2 cellular contexts compared by ENCODE assay signal in the genomic region with DNA sequence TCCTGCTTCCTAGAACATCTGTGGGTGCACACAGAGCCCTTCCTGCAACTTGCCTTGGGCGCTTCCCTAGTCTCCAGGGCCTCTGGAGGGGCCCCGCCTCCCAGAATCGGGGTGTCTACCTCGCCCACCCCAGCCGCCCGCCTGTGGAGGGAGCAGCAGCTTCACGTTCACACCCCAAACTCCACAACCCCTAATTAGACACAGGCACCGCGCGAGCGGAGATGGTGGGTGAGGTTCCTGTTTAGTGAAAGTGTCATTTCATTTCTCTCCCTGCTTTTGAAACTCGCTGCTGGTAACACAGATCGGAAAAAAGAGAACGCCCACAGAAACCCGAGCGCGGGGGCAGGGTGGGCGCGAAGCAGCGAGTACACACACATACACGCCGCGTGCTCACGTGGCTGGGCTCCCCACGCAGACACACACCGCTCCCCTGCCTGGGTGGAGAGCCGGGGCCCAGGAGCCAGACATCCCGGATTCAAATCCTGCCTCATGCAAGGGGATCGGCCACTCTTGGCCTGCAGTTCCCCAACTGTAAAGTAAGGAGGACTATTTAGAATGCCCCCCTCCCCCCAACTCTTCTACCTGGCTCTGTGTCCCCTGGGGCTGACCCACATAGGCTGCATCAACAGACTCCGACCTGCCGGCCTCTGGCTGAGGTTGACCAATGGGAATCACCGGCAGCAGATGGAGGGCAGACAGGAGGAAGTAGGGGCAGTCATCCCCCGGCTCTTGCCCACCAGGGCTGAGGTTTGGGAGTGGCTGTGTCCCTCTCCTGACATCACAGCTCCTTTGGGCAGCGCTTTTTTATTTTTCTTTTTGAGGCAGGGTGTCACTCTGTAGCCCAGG.
TF ChIP-seq lines count a peak whose summit lies in the region.

No MANE protein-coding gene starts in this region.

TF ChIP-seq in GM23338, 12 proteins besides CTCF, POLR2A, EP300 and RAD21 (continues in another document):
- TF ChIP-seq NANOG (IDR thresholded peaks at IDR 0.05; ENCODE audit: borderline replicate concordance) (no peak), EZH2 (IDR thresholded peaks at IDR 0.05; ENCODE audit: low read depth, unreplicated experiment) (no peak), JUNB (IDR thresholded peaks at IDR 0.05; ENCODE audit: unreplicated experiment) (no peak), POLR2AphosphoS5 (IDR thresholded peaks at IDR 0.05; ENCODE audit: low read depth) (no peak), EZH2phosphoT487 (IDR thresholded peaks at IDR 0.05; ENCODE audit: unreplicated experiment) (no peak)
- TF ChIP-seq, protein P1, sequence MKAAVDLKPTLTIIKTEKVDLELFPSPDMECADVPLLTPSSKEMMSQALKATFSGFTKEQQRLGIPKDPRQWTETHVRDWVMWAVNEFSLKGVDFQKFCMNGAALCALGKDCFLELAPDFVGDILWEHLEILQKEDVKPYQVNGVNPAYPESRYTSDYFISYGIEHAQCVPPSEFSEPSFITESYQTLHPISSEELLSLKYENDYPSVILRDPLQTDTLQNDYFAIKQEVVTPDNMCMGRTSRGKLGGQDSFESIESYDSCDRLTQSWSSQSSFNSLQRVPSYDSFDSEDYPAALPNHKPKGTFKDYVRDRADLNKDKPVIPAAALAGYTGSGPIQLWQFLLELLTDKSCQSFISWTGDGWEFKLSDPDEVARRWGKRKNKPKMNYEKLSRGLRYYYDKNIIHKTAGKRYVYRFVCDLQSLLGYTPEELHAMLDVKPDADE (IDR thresholded peaks at IDR 0.05) = no peak
- TF ChIP-seq, protein P2, sequence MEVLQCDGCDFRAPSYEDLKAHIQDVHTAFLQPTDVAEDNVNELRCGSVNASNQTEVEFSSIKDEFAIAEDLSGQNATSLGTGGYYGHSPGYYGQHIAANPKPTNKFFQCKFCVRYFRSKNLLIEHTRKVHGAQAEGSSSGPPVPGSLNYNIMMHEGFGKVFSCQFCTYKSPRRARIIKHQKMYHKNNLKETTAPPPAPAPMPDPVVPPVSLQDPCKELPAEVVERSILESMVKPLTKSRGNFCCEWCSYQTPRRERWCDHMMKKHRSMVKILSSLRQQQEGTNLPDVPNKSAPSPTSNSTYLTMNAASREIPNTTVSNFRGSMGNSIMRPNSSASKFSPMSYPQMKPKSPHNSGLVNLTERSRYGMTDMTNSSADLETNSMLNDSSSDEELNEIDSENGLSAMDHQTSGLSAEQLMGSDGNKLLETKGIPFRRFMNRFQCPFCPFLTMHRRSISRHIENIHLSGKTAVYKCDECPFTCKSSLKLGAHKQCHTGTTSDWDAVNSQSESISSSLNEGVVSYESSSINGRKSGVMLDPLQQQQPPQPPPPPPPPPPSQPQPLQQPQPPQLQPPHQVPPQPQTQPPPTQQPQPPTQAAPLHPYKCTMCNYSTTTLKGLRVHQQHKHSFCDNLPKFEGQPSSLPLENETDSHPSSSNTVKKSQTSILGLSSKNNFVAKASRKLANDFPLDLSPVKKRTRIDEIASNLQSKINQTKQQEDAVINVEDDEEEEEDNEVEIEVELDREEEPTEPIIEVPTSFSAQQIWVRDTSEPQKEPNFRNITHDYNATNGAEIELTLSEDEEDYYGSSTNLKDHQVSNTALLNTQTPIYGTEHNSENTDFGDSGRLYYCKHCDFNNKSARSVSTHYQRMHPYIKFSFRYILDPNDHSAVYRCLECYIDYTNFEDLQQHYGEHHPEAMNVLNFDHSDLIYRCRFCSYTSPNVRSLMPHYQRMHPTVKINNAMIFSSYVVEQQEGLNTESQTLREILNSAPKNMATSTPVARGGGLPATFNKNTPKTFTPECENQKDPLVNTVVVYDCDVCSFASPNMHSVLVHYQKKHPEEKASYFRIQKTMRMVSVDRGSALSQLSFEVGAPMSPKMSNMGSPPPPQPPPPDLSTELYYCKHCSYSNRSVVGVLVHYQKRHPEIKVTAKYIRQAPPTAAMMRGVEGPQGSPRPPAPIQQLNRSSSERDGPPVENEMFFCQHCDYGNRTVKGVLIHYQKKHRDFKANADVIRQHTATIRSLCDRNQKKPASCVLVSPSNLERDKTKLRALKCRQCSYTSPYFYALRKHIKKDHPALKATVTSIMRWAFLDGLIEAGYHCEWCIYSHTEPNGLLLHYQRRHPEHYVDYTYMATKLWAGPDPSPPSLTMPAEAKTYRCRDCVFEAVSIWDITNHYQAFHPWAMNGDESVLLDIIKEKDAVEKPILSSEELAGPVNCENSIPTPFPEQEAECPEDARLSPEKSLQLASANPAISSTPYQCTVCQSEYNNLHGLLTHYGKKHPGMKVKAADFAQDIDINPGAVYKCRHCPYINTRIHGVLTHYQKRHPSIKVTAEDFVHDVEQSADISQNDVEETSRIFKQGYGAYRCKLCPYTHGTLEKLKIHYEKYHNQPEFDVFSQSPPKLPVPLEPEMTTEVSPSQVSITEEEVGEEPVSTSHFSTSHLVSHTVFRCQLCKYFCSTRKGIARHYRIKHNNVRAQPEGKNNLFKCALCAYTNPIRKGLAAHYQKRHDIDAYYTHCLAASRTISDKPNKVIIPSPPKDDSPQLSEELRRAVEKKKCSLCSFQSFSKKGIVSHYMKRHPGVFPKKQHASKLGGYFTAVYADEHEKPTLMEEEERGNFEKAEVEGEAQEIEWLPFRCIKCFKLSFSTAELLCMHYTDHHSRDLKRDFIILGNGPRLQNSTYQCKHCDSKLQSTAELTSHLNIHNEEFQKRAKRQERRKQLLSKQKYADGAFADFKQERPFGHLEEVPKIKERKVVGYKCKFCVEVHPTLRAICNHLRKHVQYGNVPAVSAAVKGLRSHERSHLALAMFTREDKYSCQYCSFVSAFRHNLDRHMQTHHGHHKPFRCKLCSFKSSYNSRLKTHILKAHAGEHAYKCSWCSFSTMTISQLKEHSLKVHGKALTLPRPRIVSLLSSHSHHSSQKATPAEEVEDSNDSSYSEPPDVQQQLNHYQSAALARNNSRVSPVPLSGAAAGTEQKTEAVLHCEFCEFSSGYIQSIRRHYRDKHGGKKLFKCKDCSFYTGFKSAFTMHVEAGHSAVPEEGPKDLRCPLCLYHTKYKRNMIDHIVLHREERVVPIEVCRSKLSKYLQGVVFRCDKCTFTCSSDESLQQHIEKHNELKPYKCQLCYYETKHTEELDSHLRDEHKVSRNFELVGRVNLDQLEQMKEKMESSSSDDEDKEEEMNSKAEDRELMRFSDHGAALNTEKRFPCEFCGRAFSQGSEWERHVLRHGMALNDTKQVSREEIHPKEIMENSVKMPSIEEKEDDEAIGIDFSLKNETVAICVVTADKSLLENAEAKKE (CRISPR knock-in tag; IDR thresholded peaks at IDR 0.05) = no peak

TF ChIP-seq in H1, 55 proteins besides CTCF, POLR2A, EP300 and RAD21 (continued from another document):
- TF ChIP-seq, protein P3, sequence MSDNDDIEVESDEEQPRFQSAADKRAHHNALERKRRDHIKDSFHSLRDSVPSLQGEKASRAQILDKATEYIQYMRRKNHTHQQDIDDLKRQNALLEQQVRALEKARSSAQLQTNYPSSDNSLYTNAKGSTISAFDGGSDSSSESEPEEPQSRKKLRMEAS (IDR thresholded peaks at IDR 0.05) = peak; percentile 51
- TF ChIP-seq TEAD4 (IDR thresholded peaks at IDR 0.05; ENCODE audit: low read depth, low read length) = no peak
